25 cellular contexts compared by ENCODE assay signal in genomic region chr17:57838857-57839570, GRCh38.
"Had no signal": no experiment of that assay in that cellular context is flagged by ENCODE, and none has a peak within 500 bp of the region (broad histone marks: within the 10 kb centered on the region; RNA-seq: fewer than 3 reads in every experiment).

No MANE protein-coding gene starts in this region.

- H3K27me3 Mint-ChIP-seq: activated naive CD8-positive, alpha-beta T cell treated with anti-CD3 and anti-CD28 coated beads, Interleukin-2, amount 10 ng/mL, durations not matched to agents 7 days and 5 days; T-cell had no signal

- H3K4me3 Mint-ChIP-seq: activated naive CD4-positive, alpha-beta T cell treated with anti-CD3 and anti-CD28 coated beads for 36 hours; activated naive CD8-positive, alpha-beta T cell treated with anti-CD3 and anti-CD28 coated beads, Interleukin-2, amount 10 ng/mL, durations not matched to agents 7 days and 5 days; activated T-cell treated with anti-CD3 and anti-CD28 coated beads, Interleukin-2, amount 50 U/mL, for 72 hours; nephron progenitor cell; T-cell had no signal

- H3K27ac Mint-ChIP-seq: activated naive CD4-positive, alpha-beta T cell treated with anti-CD3 and anti-CD28 coated beads for 36 hours; activated naive CD8-positive, alpha-beta T cell treated with anti-CD3 and anti-CD28 coated beads, Interleukin-2, amount 10 ng/mL, durations not matched to agents 7 days and 5 days; activated T-cell treated with anti-CD3 and anti-CD28 coated beads, Interleukin-2, amount 50 U/mL, for 72 hours; nephron progenitor cell; T-cell had no signal

- DNase-seq: activated CD4-positive, alpha-beta T cell treated with anti-CD3 and anti-CD28 coated beads for 1 hour; activated CD8-positive, alpha-beta memory T cell treated with anti-CD3 and anti-CD28 coated beads, Interleukin-2, amount 50 U/mL, for 48 hours; activated effector memory CD4-positive, alpha-beta T cell treated with Interleukin-2 at 50 U/mL for 16 hours; activated naive CD4-positive, alpha-beta T cell treated with anti-CD3 and anti-CD28 coated beads for 36 hours; activated naive CD8-positive, alpha-beta T cell treated with anti-CD3 and anti-CD28 coated beads, Interleukin-2, amount 10 ng/mL, durations not matched to agents 7 days and 5 days; activated T-cell treated with anti-CD3 and anti-CD28 coated beads, Interleukin-2, amount 50 U/mL, for 72 hours; amygdala; dermis blood vessel endothelial cell; effector CD8-positive, alpha-beta T cell; erythroblast; foreskin keratinocyte; glutamatergic neuron; hypothalamus; mesenchymal stem cell; mucosa of descending colon; nephron progenitor cell; pancreas; spleen; stimulated activated CD4-positive, alpha-beta T cell treated with anti-CD3 and anti-CD28 coated beads, Interleukin-4, amount 100 ng/mL, for 1 hour; stimulated activated naive CD4-positive, alpha-beta T cell; substantia nigra; T-cell; thyroid gland; upper lobe of right lung had no signal

- FAIRE-seq: pancreas, TTC549 had no signal

- H3K4me1 ChIP-seq: pancreas, spleen, upper lobe of right lung had no signal

- ATAC-seq: activated T-cell treated with anti-CD3 and anti-CD28 coated beads, Interleukin-2, amount 50 U/mL, for 72 hours; foreskin keratinocyte; mucosa of descending colon; T-cell had no signal

- H3K27me3 ChIP-seq: foreskin keratinocyte, pancreas, spleen, thyroid gland, upper lobe of right lung had no signal

- H3K4me3 ChIP-seq: mucosa of descending colon, pancreas, spleen, thyroid gland, upper lobe of right lung had no signal

- H3K27ac ChIP-seq: foreskin keratinocyte, pancreas, spleen, thyroid gland, upper lobe of right lung had no signal

- H3K9me3 Mint-ChIP-seq: activated naive CD4-positive, alpha-beta T cell treated with anti-CD3 and anti-CD28 coated beads for 36 hours; activated naive CD8-positive, alpha-beta T cell treated with anti-CD3 and anti-CD28 coated beads, Interleukin-2, amount 10 ng/mL, durations not matched to agents 7 days and 5 days; activated T-cell treated with anti-CD3 and anti-CD28 coated beads, Interleukin-2, amount 50 U/mL, for 72 hours; nephron progenitor cell; T-cell had no signal

- H3K9me3 ChIP-seq: mucosa of descending colon, pancreas, spleen, thyroid gland, upper lobe of right lung had no signal
